In genomic region chr9:132381966-132382541, GRCh38 we compare ENCODE assay signal across 8 cellular contexts. TPM values are rescaled to one million over a fixed set of nuclear protein-coding genes. Genes with fewer than 3 reads are reported as not detected.
DNase-seq lines count a peak whose midpoint lies in the region; ATAC-seq and TF ChIP-seq lines count a peak whose summit lies in the region.

No MANE protein-coding gene starts in this region.

- no peak overlapping the region for H3K27ac ChIP-seq in brain microvascular endothelial cell

- no peaks in the 10 kb centered on the region for H3K27me3 ChIP-seq in brain microvascular endothelial cell (replicated peaks)

- peaks cover 37% of the 10 kb centered on the region for H3K36me3 Mint-ChIP-seq in central memory CD8-positive, alpha-beta T cell (ENCODE audit: insufficient read depth)

- H3K27ac Mint-ChIP-seq in central memory CD8-positive, alpha-beta T cell (ENCODE audit: low read depth), result peak overlapping the region; percentile 30

- no peaks in the 10 kb centered on the region for H3K27me3 Mint-ChIP-seq in central memory CD8-positive, alpha-beta T cell

- no peak for TF ChIP-seq CTCF in GM12875 (IDR thresholded peaks at IDR 0.05; ENCODE audit: borderline replicate concordance, insufficient read depth, low read depth, low read length)
- no peak for TF ChIP-seq CTCF in brain microvascular endothelial cell (IDR thresholded peaks at IDR 0.05; ENCODE audit: low read depth, low read length, missing control alignments)

- in situ Hi-C loops in brain microvascular endothelial cell (cut with HindIII; ENCODE audit: low pct_ligation_motif_present, low sequenced_read_pairs) (no loop called here), G401 (cut with HindIII; ENCODE audit: low sequenced_read_pairs) (no loop called here)

- H3K9me3 Mint-ChIP-seq in central memory CD8-positive, alpha-beta T cell, result no peaks in the 10 kb centered on the region

- ATAC-seq in GM21367 (IDR thresholded peaks at IDR 0.05; ENCODE audit: unreplicated experiment) (peak; percentile 57), HG03520 (IDR thresholded peaks at IDR 0.05; ENCODE audit: unreplicated experiment) (peak; percentile 55)
- no peak for ATAC-seq in central memory CD8-positive, alpha-beta T cell (replicated peaks; ENCODE audit: extremely low read depth, poor library complexity, severe bottlenecking)

- H3K4me1 Mint-ChIP-seq in central memory CD8-positive, alpha-beta T cell, result peaks cover 7% of the 10 kb centered on the region

- H3K4me3 Mint-ChIP-seq in central memory CD8-positive, alpha-beta T cell, result no peak overlapping the region

- H3K4me3 ChIP-seq in GM12875 (ENCODE audit: low read depth, low read length) (peak overlapping the region; percentile 26), brain microvascular endothelial cell (ENCODE audit: low read depth, low read length) (no peak overlapping the region)

- peaks cover 25% of the 10 kb centered on the region for H3K36me3 ChIP-seq in brain microvascular endothelial cell (replicated peaks)

- DNase-seq in central memory CD8-positive, alpha-beta T cell (ENCODE audit: low spot score in 2 of 2), result no peak
- DNase-seq in brain microvascular endothelial cell, result no peak
- DNase-seq in G401 (ENCODE audit: low spot score), result no peak
- no peak for DNase-seq in cortex of kidney (lab: John Stamatoyannopoulos, UW)
- DNase-seq in activated effector memory CD4-positive, alpha-beta T cell treated with Interleukin-2 at 50 U/mL for 16 hours, result no peak

RNA-seq across cellular contexts. Expression of gene TTF1, which starts 24.6 kb away (rescaled TPM):
- total RNA-seq in G401 (2014; rRNA removed; shearing (Covaris generic)), result 7.8 and 18.4 TPM in 2 replicates

RNA-seq across cellular contexts. Expression of gene SETX, which starts 27.3 kb away (rescaled TPM):
- 17.5 and 26.9 TPM in 2 replicates for total RNA-seq in G401 (2014; rRNA removed; shearing (Covaris generic))

RNA-seq across cellular contexts. Expression of gene CFAP77, which starts 28.0 kb away (rescaled TPM):
- total RNA-seq in G401 (2014; rRNA removed; shearing (Covaris generic)), result not detected in 2 replicates
